Comparison of ENCODE assay signal across 8 cellular contexts in genomic region chr9:470795-471194, GRCh38. TPM values are rescaled to one million over a fixed set of nuclear protein-coding genes. Genes with fewer than 3 reads are reported as not detected.
DNase-seq lines count a peak whose midpoint lies in the region; ATAC-seq and TF ChIP-seq lines count a peak whose summit lies in the region.

No MANE protein-coding gene starts in this region.

- H3K4me2 ChIP-seq in hepatocyte = peak overlapping the region; percentile 81

- H3K36me3 ChIP-seq in HAP-1 (replicated peaks) = no peaks in the 10 kb centered on the region; the same call in 1 of the 2 replicates
- H3K36me3 ChIP-seq in hepatocyte (replicated peaks; ENCODE audit: insufficient read depth, low read depth) = no peaks in the 10 kb centered on the region

- WGBS in hepatocyte (ENCODE audit: low lambda C conversion rate, missing lambda C conversion rate) = 89% methylated on average over 1 of the region's 1 CpG

- DNase-seq in HAP-1 (ENCODE audit: low spot score in 2 of 2) (no peak), T-helper 17 cell (no peak), hepatocyte (ENCODE audit: low spot score) (no peak), NCI-H2081 (lab: John Stamatoyannopoulos, UW) (no peak), NCI-H774 (lab: John Stamatoyannopoulos, UW) (no peak), NCI-H1417 (lab: John Stamatoyannopoulos, UW) (no peak)
- DNase-seq in stimulated activated CD4-positive, alpha-beta T cell treated with anti-CD3 and anti-CD28 coated beads, Interleukin-15, amount 100 ng/mL, for 24 hours = no peak

- in situ Hi-C loops in HAP-1 (cut with MboI; ENCODE audit: low sequenced_read_pairs) = no loop called here

- H3K4me1 ChIP-seq in HAP-1 (peaks cover 13% of the 10 kb centered on the region), hepatocyte (ENCODE audit: insufficient read depth) (peaks cover 15% of the 10 kb centered on the region)

- peak overlapping the region; percentile 93 for H3K27ac Mint-ChIP-seq in T-helper 17 cell

- TF ChIP-seq CTCF in hepatocyte (IDR thresholded peaks at IDR 0.05; ENCODE audit: poor library complexity) = no peak

- peak overlapping the region; percentile 69 for H3K27ac ChIP-seq in hepatocyte
- H3K27ac ChIP-seq in skin epidermis = peak overlapping the region in 19 of 21 experiments; percentile 45 to 93 (median 74)

- peaks cover 23% of the 10 kb centered on the region for H3K4me1 Mint-ChIP-seq in T-helper 17 cell

- H3K4me3 Mint-ChIP-seq in T-helper 17 cell = peak overlapping the region; percentile 98

- no peaks in the 10 kb centered on the region for H3K27me3 Mint-ChIP-seq in T-helper 17 cell

- H2AFZ ChIP-seq in hepatocyte = peak overlapping the region; percentile 68

- H3K79me2 ChIP-seq in hepatocyte = peaks cover 4% of the 10 kb centered on the region

- H3K9me3 ChIP-seq in HAP-1 (no peaks in the 10 kb centered on the region), T-helper 17 cell (ENCODE audit: control insufficient read depth, low read length, poor library complexity, severe bottlenecking) (no peaks in the 10 kb centered on the region), hepatocyte (ENCODE audit: low read depth) (no peaks in the 10 kb centered on the region)

- no peak for ATAC-seq in T-helper 17 cell

- no peaks in the 10 kb centered on the region for H3K9me2 ChIP-seq in hepatocyte (replicated peaks; ENCODE audit: insufficient read depth)

- H3K4me3 ChIP-seq in HAP-1 (peak overlapping the region; percentile 30), hepatocyte (peak overlapping the region; percentile 52), skin epidermis (peak overlapping the region; percentile 34 to 55 (median 48))

- H4K20me1 ChIP-seq in hepatocyte (ENCODE audit: insufficient read depth, poor library complexity, severe bottlenecking) = no peaks in the 10 kb centered on the region

- H3K27me3 ChIP-seq in HAP-1 (ENCODE audit: low read depth) (no peaks in the 10 kb centered on the region), hepatocyte (no peaks in the 10 kb centered on the region)

- H3K36me3 Mint-ChIP-seq in T-helper 17 cell (ENCODE audit: low read depth) = peaks cover 3% of the 10 kb centered on the region

RNA-seq across cellular contexts. Expression of gene KANK1, which starts 33.7 kb away (rescaled TPM):
- total RNA-seq in T-helper 17 cell (10 to 100 TPM in 1 of 2 donors, 1 to 10 TPM in 1; 8.5 to 12.0 TPM), hepatocyte (33.6 and 40.8 TPM in 2 replicates)
- polyA plus RNA-seq in hepatocyte = 21.7 and 23.0 TPM in 2 replicates
